ENCODE assay signal across 15 cellular contexts in the genomic region with DNA sequence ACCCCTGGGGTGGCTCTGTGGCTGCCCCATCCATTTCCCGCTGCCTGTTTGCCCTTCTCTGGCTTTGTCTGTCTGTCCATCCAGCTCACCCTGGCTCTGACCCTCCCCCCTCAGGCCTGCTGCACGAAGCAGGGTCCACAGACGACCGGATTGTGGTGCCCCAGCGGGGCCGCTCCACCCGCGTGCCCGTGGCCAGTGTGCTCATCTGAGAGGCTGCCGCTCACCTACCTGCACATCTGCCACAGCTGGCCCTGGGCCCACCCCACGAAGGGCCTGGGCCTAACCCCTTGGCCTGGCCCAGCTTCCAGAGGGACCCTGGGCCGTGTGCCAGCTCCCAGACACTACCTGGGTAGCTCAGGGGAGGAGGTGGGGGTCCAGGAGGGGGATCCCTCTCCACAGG. TPM values are rescaled to one million over a fixed set of nuclear protein-coding genes. Genes with fewer than 3 reads are reported as not detected.
DNase-seq lines count a peak whose midpoint lies in the region; ATAC-seq and TF ChIP-seq lines count a peak whose summit lies in the region.
"Had no signal": no experiment of that assay in that cellular context is flagged by ENCODE, and none has a peak within 500 bp of the region (broad histone marks: within the 10 kb centered on the region; RNA-seq: fewer than 3 reads in every experiment).

No MANE protein-coding gene starts in this region.

- H3K79me2 ChIP-seq in DOHH2 (ENCODE audit: control insufficient read depth, low read length) (no peaks in the 10 kb centered on the region), osteoblast (ENCODE audit: insufficient read depth, low read length) (peaks cover 1% of the 10 kb centered on the region), mesendoderm (ENCODE audit: control insufficient read depth, insufficient read depth, low read length) (no peaks in the 10 kb centered on the region)

- no peak overlapping the region for H2BK120ac ChIP-seq in mesendoderm (ENCODE audit: low read depth, low read length)

- H2AK5ac ChIP-seq in mesendoderm (ENCODE audit: low read length), result no peak overlapping the region

- no peak overlapping the region for H3K4ac ChIP-seq in mesendoderm (ENCODE audit: low read depth, low read length)

- no peak overlapping the region for H3K23ac ChIP-seq in mesendoderm (ENCODE audit: low read length)

- H3K79me1 ChIP-seq in mesendoderm (ENCODE audit: low read length), result no peaks in the 10 kb centered on the region

- peaks cover 16% of the 10 kb centered on the region for H3K36me3 ChIP-seq in DOHH2 (ENCODE audit: control insufficient read depth, low read length)
- H3K36me3 ChIP-seq in osteoblast (ENCODE audit: insufficient read depth, low read length), result peaks cover 40% of the 10 kb centered on the region
- H3K36me3 ChIP-seq in mesendoderm (ENCODE audit: control insufficient read depth, insufficient read depth, low read length), result no peaks in the 10 kb centered on the region

- H3K4me3 ChIP-seq in DOHH2 (ENCODE audit: low read length) (no peak overlapping the region), osteoblast (ENCODE audit: insufficient read depth, low read length) (no peak overlapping the region), mesendoderm (ENCODE audit: low read length) (no peak overlapping the region)
- H3K4me3 ChIP-seq: dorsolateral prefrontal cortex, left ventricle myocardium inferior had no signal

- no peaks in the 10 kb centered on the region for H4K20me1 ChIP-seq in DOHH2 (ENCODE audit: control insufficient read depth, insufficient read depth, low read depth, low read length)
- no peaks in the 10 kb centered on the region for H4K20me1 ChIP-seq in osteoblast (ENCODE audit: insufficient read depth, low read length)

- ATAC-seq in activated naive CD4-positive, alpha-beta T cell treated with anti-CD3 and anti-CD28 coated beads, Interleukin-2, amount 50 U/mL, for 72 hours, result no peak
- ATAC-seq in GM21515 (IDR thresholded peaks at IDR 0.05; ENCODE audit: unreplicated experiment), result no peak
- no peak for ATAC-seq in GM19023 (IDR thresholded peaks at IDR 0.05; ENCODE audit: unreplicated experiment)
- ATAC-seq: HCT116 had no signal

- H3K27me3 ChIP-seq in DOHH2 (ENCODE audit: control insufficient read depth, low read length) (no peaks in the 10 kb centered on the region), osteoblast (ENCODE audit: insufficient read depth, low read length) (no peaks in the 10 kb centered on the region), mesendoderm (ENCODE audit: insufficient read depth, low read length, poor library complexity) (no peaks in the 10 kb centered on the region)
- H3K27me3 ChIP-seq: dorsolateral prefrontal cortex had no signal

- no peaks in the 10 kb centered on the region for H3K9me2 ChIP-seq in DOHH2 (replicated peaks; ENCODE audit: control insufficient read depth, low read length)

- H3F3A ChIP-seq in DOHH2 (ENCODE audit: control insufficient read depth, insufficient read depth), result no peaks in the 10 kb centered on the region

- H2AFZ ChIP-seq in osteoblast (ENCODE audit: low read length), result no peak overlapping the region

- peaks cover 6 to 15% of the 10 kb centered on the region in 2 donors for H3K9me3 Mint-ChIP-seq in activated naive CD4-positive, alpha-beta T cell treated with anti-CD3 and anti-CD28 coated beads, Interleukin-2, amount 50 U/mL, for 72 hours

- no CpG with 5 or more reads among the region's 12 CpGs for WGBS in mesendoderm (ENCODE audit: extremely low coverage, insufficient coverage, low lambda C conversion rate)

- H4K8ac ChIP-seq in mesendoderm (ENCODE audit: low read depth, low read length), result no peak overlapping the region

- peaks cover 63 to 76% of the 10 kb centered on the region in 2 donors for H3K36me3 Mint-ChIP-seq in activated naive CD4-positive, alpha-beta T cell treated with anti-CD3 and anti-CD28 coated beads, Interleukin-2, amount 50 U/mL, for 72 hours

- no peak overlapping the region for H3K18ac ChIP-seq in mesendoderm (ENCODE audit: low read length)

- H3K9me3 ChIP-seq in DOHH2 (ENCODE audit: control insufficient read depth, insufficient read depth, low read length), result peaks cover 9% of the 10 kb centered on the region; the same call in 1 of the 2 replicates
- H3K9me3 ChIP-seq in osteoblast (ENCODE audit: low read depth, low read length), result no peaks in the 10 kb centered on the region

- DNase-seq in NCI-H1105 treated with DMSO at 0.1 percent for 48 hours (lab: John Stamatoyannopoulos, UW), result peak; percentile 5
- no peak for DNase-seq in NCI-H1105 (lab: John Stamatoyannopoulos, UW)
- no peak for DNase-seq in activated naive CD4-positive, alpha-beta T cell treated with anti-CD3 and anti-CD28 coated beads, Interleukin-2, amount 50 U/mL, for 72 hours (ENCODE audit: low spot score in 2 of 2)
- peak; percentile 36 for DNase-seq in osteoblast (ENCODE audit: insufficient read length, low spot score, missing footprints)
- DNase-seq in mesendoderm, result no peak
- DNase-seq: dorsolateral prefrontal cortex, left ventricle myocardium inferior, nephron progenitor cell, retina, Right ventricle myocardium superior had no signal

- no peak overlapping the region for H2BK5ac ChIP-seq in mesendoderm (ENCODE audit: low read length)

- peaks cover 16% of the 10 kb centered on the region for H3K4me1 ChIP-seq in DOHH2 (ENCODE audit: control insufficient read depth, low read length)
- no peaks in the 10 kb centered on the region for H3K4me1 ChIP-seq in osteoblast (ENCODE audit: insufficient read depth, low read length)
- H3K4me1 ChIP-seq in mesendoderm (ENCODE audit: control insufficient read depth, low read depth, low read length), result no peaks in the 10 kb centered on the region
- H3K4me1 ChIP-seq: left ventricle myocardium inferior had no signal

- H3K9ac ChIP-seq in mesendoderm (ENCODE audit: low read length), result no peak overlapping the region

- no peak for TF ChIP-seq CTCF in DOHH2 (IDR thresholded peaks at IDR 0.05; ENCODE audit: low read depth, low read length, poor library complexity, severe bottlenecking)
- no peak for TF ChIP-seq CTCF in osteoblast (IDR thresholded peaks at IDR 0.05; ENCODE audit: extremely low read depth, low read depth, low read length)

- H2BK15ac ChIP-seq in mesendoderm (replicated peaks; ENCODE audit: low read depth), result no peak overlapping the region

- H4K5ac ChIP-seq in mesendoderm (ENCODE audit: low read length), result no peak overlapping the region

- H3K4me2 ChIP-seq in DOHH2 (ENCODE audit: low read length) (peak overlapping the region; percentile 69; the same call in 1 of the 2 replicates), osteoblast (ENCODE audit: insufficient read depth, low read length) (no peak overlapping the region), mesendoderm (ENCODE audit: low read length) (no peak overlapping the region)

- H3K56ac ChIP-seq in mesendoderm (ENCODE audit: low read length), result no peak overlapping the region

- peak overlapping the region; percentile 72 to 98 for H3K27ac Mint-ChIP-seq in activated naive CD4-positive, alpha-beta T cell treated with anti-CD3 and anti-CD28 coated beads, Interleukin-2, amount 50 U/mL, for 72 hours
- H3K27ac Mint-ChIP-seq: nephron progenitor cell had no signal

- H3K27ac ChIP-seq in DOHH2 (ENCODE audit: low read depth, low read length), result no peak overlapping the region
- no peak overlapping the region for H3K27ac ChIP-seq in osteoblast (ENCODE audit: low read depth, low read length)
- no peak overlapping the region for H3K27ac ChIP-seq in mesendoderm (ENCODE audit: low read depth, low read length)
- H3K27ac ChIP-seq: 22Rv1, dorsolateral prefrontal cortex, left ventricle myocardium inferior had no signal

RNA-seq across cellular contexts. Expression of gene LAT, which starts 0.8 kb away (rescaled TPM):
- 100 to 1,000 TPM; 171 to 440 TPM for total RNA-seq in activated naive CD4-positive, alpha-beta T cell treated with anti-CD3 and anti-CD28 coated beads, Interleukin-2, amount 50 U/mL, for 72 hours
- total RNA-seq in osteoblast, result 1.2 and 1.4 TPM in 2 replicates
- polyA plus RNA-seq in mesendoderm (2013, experiment 1 of 2), result 1.9 TPM
- polyA plus RNA-seq in mesendoderm (2013, experiment 2 of 2), result 1.5 TPM

RNA-seq across cellular contexts. Expression of gene SPNS1, which starts 9.5 kb away (rescaled TPM):
- total RNA-seq in activated naive CD4-positive, alpha-beta T cell treated with anti-CD3 and anti-CD28 coated beads, Interleukin-2, amount 50 U/mL, for 72 hours, result 10 to 100 TPM; 16.3 to 19.9 TPM
- total RNA-seq in osteoblast, result 50.7 and 51.9 TPM in 2 replicates
- polyA plus RNA-seq in mesendoderm (2013, experiment 1 of 2), result 27.5 TPM
- 26.5 TPM for polyA plus RNA-seq in mesendoderm (2013, experiment 2 of 2)

RNA-seq across cellular contexts. Expression of gene NFATC2IP, which starts 33.4 kb away (rescaled TPM):
- total RNA-seq in activated naive CD4-positive, alpha-beta T cell treated with anti-CD3 and anti-CD28 coated beads, Interleukin-2, amount 50 U/mL, for 72 hours, result 10 to 100 TPM; 94.5 to 96.8 TPM
- 18.1 and 20.0 TPM in 2 replicates for total RNA-seq in osteoblast
- polyA plus RNA-seq in mesendoderm (2013, experiment 1 of 2), result 28.9 TPM
- polyA plus RNA-seq in mesendoderm (2013, experiment 2 of 2), result 29.8 TPM

RNA-seq across cellular contexts. Expression of gene CD19, which starts 52.3 kb away (rescaled TPM):
- total RNA-seq in activated naive CD4-positive, alpha-beta T cell treated with anti-CD3 and anti-CD28 coated beads, Interleukin-2, amount 50 U/mL, for 72 hours, result 1 to 10 TPM in 1 of 2 donors, under 1 TPM in 1; 0.32 to 1.2 TPM
- not detected in 2 replicates for total RNA-seq in osteoblast
- polyA plus RNA-seq in mesendoderm (2013, experiment 1 of 2), result 0.46 TPM
- polyA plus RNA-seq in mesendoderm (2013, experiment 2 of 2), result 0.39 TPM
- total RNA-seq: left ventricle myocardium inferior, Right ventricle myocardium superior had no signal

RNA-seq across cellular contexts. Expression of gene RABEP2, which starts 59.1 kb away (rescaled TPM):
- 10 to 100 TPM; 20.7 to 25.1 TPM for total RNA-seq in activated naive CD4-positive, alpha-beta T cell treated with anti-CD3 and anti-CD28 coated beads, Interleukin-2, amount 50 U/mL, for 72 hours
- 27.4 and 31.5 TPM in 2 replicates for total RNA-seq in osteoblast
- polyA plus RNA-seq in mesendoderm (2013, experiment 1 of 2), result 7.2 TPM
- 6.6 TPM for polyA plus RNA-seq in mesendoderm (2013, experiment 2 of 2)

Comparison
In these comparisons a context has a peak if more than half of its experiments do, and no peak if none do; other contexts are left out.
1. DNase-seq: peak in NCI-H1105 treated with DMSO at 0.1 percent for 48 hours (single experiment) and osteoblast (single experiment); none in NCI-H1105 (single experiment), activated naive CD4-positive, alpha-beta T cell treated with anti-CD3 and anti-CD28 coated beads, Interleukin-2, amount 50 U/mL, for 72 hours (0 of 2) and mesendoderm (single experiment).
2. RNA of gene LAT, which starts 0.8 kb away (total RNA-seq): 171 to 440 TPM in activated naive CD4-positive, alpha-beta T cell treated with anti-CD3 and anti-CD28 coated beads, Interleukin-2, amount 50 U/mL, for 72 hours; 1.2 to 1.4 TPM in osteoblast; every median in the first group is over 10 times any median in the second.